11 cellular contexts compared by ENCODE assay signal in genomic region chr13:113162783-113163685, GRCh38. TPM values are rescaled to one million over a fixed set of nuclear protein-coding genes. Genes with fewer than 3 reads are reported as not detected.
DNase-seq lines count a peak whose midpoint lies in the region; ATAC-seq and TF ChIP-seq lines count a peak whose summit lies in the region.
"Had no signal": no experiment of that assay in that cellular context is flagged by ENCODE, and none has a peak within 500 bp of the region (broad histone marks: within the 10 kb centered on the region; RNA-seq: fewer than 3 reads in every experiment).

No MANE protein-coding gene starts in this region.

- no peak for TF ChIP-seq CTCF in Panc1 (IDR thresholded peaks at IDR 0.05)
- TF ChIP-seq CTCF in testis (IDR thresholded peaks at IDR 0.05) = no peak

- in situ Hi-C loops in Panc1 (cut with HindIII; ENCODE audit: low pct_unique_long_range_greater_than_20kb, low sequenced_read_pairs) = no loop called here

- WGBS in testis, 2 donors = 42 to 61% methylated on average over 20 to 25 of the region's 25 CpGs

- H3K36me3 ChIP-seq in Panc1 (ENCODE audit: control insufficient read depth, insufficient read depth, low read length) (no peaks in the 10 kb centered on the region), testis (ENCODE audit: low read depth, missing control alignments) (no peaks in the 10 kb centered on the region)

- POLR2A ChIA-PET in Panc1 (lab: Charles Lee) = no interaction called here

- DNase-seq in stimulated activated naive CD8-positive, alpha-beta T cell treated with anti-CD3 and anti-CD28 coated beads, Interleukin-15, amount 100 ng/mL, for 72 hours = peak in 1 of 2 donors; percentile 37
- no peak for DNase-seq in stimulated activated naive CD8-positive, alpha-beta T cell treated with anti-CD3 and anti-CD28 coated beads, Interleukin-15, Interleukin-2, amounts not matched to agents 100 U/mL and 50 U/mL, for 24 hours
- DNase-seq in Panc1 (ENCODE audit: low read depth, low spot score) (no peak), GM03348 (ENCODE audit: low spot score) (no peak), testis (no peak), NCI-H526 treated with DMSO at 0.1 percent for 48 hours (lab: John Stamatoyannopoulos, UW) (no peak), SIG-M5 treated with dmso at 0.1 percent for 504 hours (lab: John Stamatoyannopoulos, UW; ENCODE audit: unreplicated experiment) (no peak)
- DNase-seq: stimulated activated CD8-positive, alpha-beta memory T cell treated with anti-CD3 and anti-CD28 coated beads, Interleukin-4, amount 100 ng/mL, for 48 hours had no signal

- peaks cover 44% of the 10 kb centered on the region for H3K4me1 Mint-ChIP-seq in stimulated activated naive CD8-positive, alpha-beta T cell treated with anti-CD3 and anti-CD28 coated beads, Interleukin-15, amount 100 ng/mL, for 72 hours

- peak; percentile 71 for ATAC-seq in stimulated activated naive CD8-positive, alpha-beta T cell treated with anti-CD3 and anti-CD28 coated beads, Interleukin-15, amount 100 ng/mL, for 72 hours
- no peak for ATAC-seq in stimulated activated naive CD8-positive, alpha-beta T cell treated with anti-CD3 and anti-CD28 coated beads, Interleukin-15, Interleukin-2, amounts not matched to agents 100 U/mL and 50 U/mL, for 24 hours
- ATAC-seq in Panc1 (peak; percentile 52; the same call in 1 of the 2 replicates), esophagus mucosa (peak; percentile 19)

- intact Hi-C loops in Panc1 (cut with micrococcal nuclease; ENCODE audit: unreplicated experiment) = no loop called here
- intact Hi-C loops in testis (cut with DNase I; ENCODE audit: low total_unique reads) = no loop called here

- peak overlapping the region; percentile 57 to 82 for H3K27ac Mint-ChIP-seq in stimulated activated naive CD8-positive, alpha-beta T cell treated with anti-CD3 and anti-CD28 coated beads, Interleukin-15, amount 100 ng/mL, for 72 hours

- TF ChIP-seq POLR2A in testis (IDR thresholded peaks at IDR 0.05) = no peak

- BruUV-seq in Panc1 (replicated peaks; lab: Mats Ljungman, UMichigan) = no TSS peak

- H3K9me3 Mint-ChIP-seq in stimulated activated naive CD8-positive, alpha-beta T cell treated with anti-CD3 and anti-CD28 coated beads, Interleukin-15, amount 100 ng/mL, for 72 hours = no peaks in the 10 kb centered on the region

- H3K27me3 ChIP-seq in Panc1 (ENCODE audit: control insufficient read depth, insufficient read depth, low read length) (no peaks in the 10 kb centered on the region), testis (no peaks in the 10 kb centered on the region)

- H3K4me3 ChIP-seq in Panc1 (ENCODE audit: low read depth in 2 of 2, low read length in 2 of 2) (no peak overlapping the region), testis (no peak overlapping the region)

- no peaks in the 10 kb centered on the region; the same call in 1 of the 2 replicates for H3K4me1 ChIP-seq in Panc1 (ENCODE audit: control insufficient read depth, insufficient read depth, low read length)
- no peaks in the 10 kb centered on the region for H3K4me1 ChIP-seq in testis

- peak overlapping the region in 1 of 2 donors; percentile 56 for H3K4me3 Mint-ChIP-seq in stimulated activated naive CD8-positive, alpha-beta T cell treated with anti-CD3 and anti-CD28 coated beads, Interleukin-15, amount 100 ng/mL, for 72 hours

- H3K27ac ChIP-seq in Panc1 (ENCODE audit: low read length) (no peak overlapping the region), testis (no peak overlapping the region)

- no peaks in the 10 kb centered on the region for H3K9me3 ChIP-seq in Panc1 (ENCODE audit: control insufficient read depth, insufficient read depth, low read depth, low read length)
- H3K9me3 ChIP-seq in testis = no peaks in the 10 kb centered on the region

- CTCF ChIA-PET in Panc1 (lab: Charles Lee) = interaction anchor here (0.5 to 0.7 kb wide), 2 partner anchors 16 to 126 kb away, joined by 3 read pairs; no protein-coding TSS in a partner anchor

- H3K27me3 Mint-ChIP-seq in stimulated activated naive CD8-positive, alpha-beta T cell treated with anti-CD3 and anti-CD28 coated beads, Interleukin-15, amount 100 ng/mL, for 72 hours = peaks cover 7% of the 10 kb centered on the region

RNA-seq across cellular contexts. Expression of gene PROZ, which starts 4.6 kb away (rescaled TPM):
- not detected for total RNA-seq in Panc1 (2021; ENCODE audit: unreplicated experiment)
- 0.29 TPM for polyA plus RNA-seq in Panc1 (2012; ENCODE audit: insufficient read length)
- not detected for total RNA-seq in esophagus mucosa
- under 1 TPM; 0.63 to 0.81 TPM for total RNA-seq in testis
- polyA plus RNA-seq in testis (ENCODE audit: insufficient read depth, low read depth, low replicate concordance) = 0.42 TPM
- polyA plus RNA-seq: keratinocyte, neural cell had no signal

RNA-seq across cellular contexts. Expression of gene F10, which starts 40.4 kb away (rescaled TPM):
- total RNA-seq in Panc1 (2021; ENCODE audit: unreplicated experiment) (0.18 TPM), esophagus mucosa (0.56 TPM), testis (10 to 100 TPM; 19.9 to 33.7 TPM)
- polyA plus RNA-seq in Panc1 (2012; ENCODE audit: insufficient read length) = 0.61 TPM
- polyA plus RNA-seq in testis (ENCODE audit: insufficient read depth, low read depth, low replicate concordance) = 31.9 TPM
- polyA plus RNA-seq: keratinocyte, neural cell had no signal

RNA-seq across cellular contexts. Expression of gene PCID2, which starts 45.4 kb away (rescaled TPM):
- total RNA-seq in Panc1 (2021; ENCODE audit: unreplicated experiment) (39.7 TPM), esophagus mucosa (23.1 TPM), testis (10 to 100 TPM; 72.2 to 73.4 TPM)
- 24.5 TPM for polyA plus RNA-seq in Panc1 (2012; ENCODE audit: insufficient read length)
- 130 TPM for polyA plus RNA-seq in testis (ENCODE audit: insufficient read depth, low read depth, low replicate concordance)

RNA-seq across cellular contexts. Expression of gene CUL4A, which starts 46.4 kb away (rescaled TPM):
- 80.8 TPM for total RNA-seq in Panc1 (2021; ENCODE audit: unreplicated experiment)
- polyA plus RNA-seq in Panc1 (2012; ENCODE audit: insufficient read length) = 52.9 TPM
- total RNA-seq in esophagus mucosa = 48.3 TPM
- total RNA-seq in testis = 100 to 1,000 TPM; 152 to 168 TPM
- 103 TPM for polyA plus RNA-seq in testis (ENCODE audit: insufficient read depth, low read depth, low replicate concordance)

RNA-seq across cellular contexts. Expression of gene F7, which starts 57.4 kb away (rescaled TPM):
- total RNA-seq in Panc1 (2021; ENCODE audit: unreplicated experiment) (not detected), esophagus mucosa (not detected), testis (1 to 10 TPM; 2.4 to 4.9 TPM)
- polyA plus RNA-seq in Panc1 (2012; ENCODE audit: insufficient read length) = not detected
- 2.2 TPM for polyA plus RNA-seq in testis (ENCODE audit: insufficient read depth, low read depth, low replicate concordance)
- polyA plus RNA-seq: keratinocyte had no signal

Comparison
In these comparisons a context has a peak if more than half of its experiments do, and no peak if none do; other contexts are left out.
1. RNA of gene F10, which starts 40.4 kb away (total RNA-seq): 19.9 to 33.7 TPM in testis; 0.56 TPM in esophagus mucosa (single experiment) and 0.18 TPM in Panc1 (single experiment); every median in the first group is over 10 times any median in the second.